ENCODE assay signal across 12 cellular contexts in the genomic region with DNA sequence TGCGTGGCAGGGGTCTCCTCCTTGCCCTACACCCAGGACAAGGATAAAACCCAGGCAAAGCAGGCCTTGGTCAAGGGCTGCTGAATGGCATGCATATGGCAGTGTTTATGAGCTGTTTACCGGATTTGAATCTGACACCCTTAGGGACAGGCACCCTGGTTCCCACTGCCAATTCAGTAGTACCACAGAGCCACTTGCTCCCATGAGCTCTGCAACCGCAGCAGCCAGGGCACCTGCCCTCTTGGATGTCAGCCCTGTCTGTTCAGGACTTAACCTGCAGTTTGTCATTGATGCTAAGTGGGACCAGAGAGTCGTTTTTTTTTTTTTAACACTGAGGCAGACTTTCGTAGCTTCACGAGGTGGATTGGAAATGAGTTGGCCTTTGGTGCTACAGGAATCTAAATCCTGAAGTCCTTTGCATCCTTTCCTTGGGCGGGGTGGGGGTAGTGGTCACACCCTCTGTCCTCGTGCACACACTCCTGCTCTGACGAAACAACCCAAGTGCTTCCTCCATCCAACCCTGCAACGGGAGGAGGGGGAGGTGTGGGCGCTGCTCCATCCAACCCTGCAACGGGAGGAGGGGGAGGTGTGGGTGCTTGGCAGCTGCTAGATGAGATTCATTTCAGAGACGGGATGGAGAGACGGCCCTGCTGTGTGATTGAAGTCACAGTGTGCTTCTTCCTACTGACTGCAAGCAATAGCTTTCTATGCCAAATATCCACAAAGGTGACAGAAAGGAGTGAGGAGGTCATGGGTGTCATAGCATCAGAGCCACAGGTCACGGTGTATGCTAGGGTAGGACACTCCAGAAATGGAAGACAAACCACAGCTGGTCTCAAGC.
A peak's percentile ranks its signal among the peaks of the same experiment; 100 is the strongest.
DNase-seq lines count a peak whose midpoint lies in the region; ATAC-seq and TF ChIP-seq lines count a peak whose summit lies in the region.
"Had no signal": no experiment of that assay in that cellular context is flagged by ENCODE, and none has a peak within 500 bp of the region (broad histone marks: within the 10 kb centered on the region; RNA-seq: fewer than 3 reads in every experiment).

No MANE protein-coding gene starts in this region.

- H3K36me3 ChIP-seq in stomach (peaks cover 0 to 13% (median 1%) of the 10 kb centered on the region in 4 donors), A673 (ENCODE audit: insufficient read depth, low read length, poor library complexity, severe bottlenecking) (no peaks in the 10 kb centered on the region)
- H3K36me3 ChIP-seq: breast epithelium had no signal

- POLR2A ChIA-PET in A673 (lab: Charles Lee; ENCODE audit: low non-redundant PET), result no interaction called here

- H3K9me3 ChIP-seq in stomach (no peaks in the 10 kb centered on the region), A673 (ENCODE audit: low read depth, low read length, poor library complexity, severe bottlenecking) (no peaks in the 10 kb centered on the region)
- H3K9me3 ChIP-seq: breast epithelium had no signal

- peaks cover 9% of the 10 kb centered on the region for H3K9me3 Mint-ChIP-seq in glutamatergic neuron (ENCODE audit: unreplicated experiment)

- BruUV-seq in A673 (replicated peaks; lab: Mats Ljungman, UMichigan), result no TSS peak

- peaks cover 0 to 26% (median 3%) of the 10 kb centered on the region in 4 donors for H3K4me1 ChIP-seq in stomach
- H3K4me1 ChIP-seq in A673 (ENCODE audit: insufficient read depth, low read length, poor library complexity, severe bottlenecking), result no peaks in the 10 kb centered on the region
- H3K4me1 ChIP-seq: breast epithelium had no signal

- 43 to 62% (median 60%) methylated on average over 14 to 15 of the region's 15 CpGs for WGBS in stomach, 5 donors

- TF ChIP-seq EP300 in stomach (IDR thresholded peaks at IDR 0.05), result no peak

- intact Hi-C loops in stomach (cut with DNase I; ENCODE audit: low total_unique reads) (no loop called here), A673 (cut with micrococcal nuclease; ENCODE audit: unreplicated experiment) (no loop called here)

- peak overlapping the region in 3 of 5 donors; percentile 60 to 64 (median 61) for H3K27ac ChIP-seq in stomach
- H3K27ac ChIP-seq in A673 (ENCODE audit: low read depth, low read length, poor library complexity, severe bottlenecking), result no peak overlapping the region
- H3K27ac ChIP-seq: breast epithelium had no signal

- peak overlapping the region; percentile 8 for H3K4me3 Mint-ChIP-seq in glutamatergic neuron (ENCODE audit: unreplicated experiment)

- no peak for ATAC-seq in HG02610 (IDR thresholded peaks at IDR 0.05; ENCODE audit: unreplicated experiment)

- H3K27me3 Mint-ChIP-seq in glutamatergic neuron (ENCODE audit: unreplicated experiment), result peaks cover 14% of the 10 kb centered on the region

- H3K4me3 ChIP-seq in stomach, result no peak overlapping the region
- H3K4me3 ChIP-seq in A673 (ENCODE audit: low read depth, low read length, poor library complexity, severe bottlenecking), result no peak overlapping the region
- H3K4me3 ChIP-seq: breast epithelium had no signal

- no peaks in the 10 kb centered on the region for H3K36me3 Mint-ChIP-seq in glutamatergic neuron (ENCODE audit: unreplicated experiment)

- H3K4me1 Mint-ChIP-seq in glutamatergic neuron (ENCODE audit: low read depth, unreplicated experiment), result peaks cover 36% of the 10 kb centered on the region

- CTCF ChIA-PET in A673 (lab: Charles Lee), result no interaction called here

- H3K27ac Mint-ChIP-seq in glutamatergic neuron (ENCODE audit: unreplicated experiment), result peak overlapping the region; percentile 86

- H3K27me3 ChIP-seq in stomach (no peaks in the 10 kb centered on the region), A673 (replicated peaks; ENCODE audit: insufficient read depth, low read depth, low read length, poor library complexity) (no peaks in the 10 kb centered on the region)
- H3K27me3 ChIP-seq: breast epithelium had no signal

- TF ChIP-seq CTCF in glutamatergic neuron (IDR thresholded peaks at IDR 0.05; ENCODE audit: partially characterized antibody, unreplicated experiment) (no peak), stomach (IDR thresholded peaks at IDR 0.05) (no peak), A673 (conservative IDR thresholded peaks at IDR 0.05; ENCODE audit: low read depth, low read length) (no peak)

- TF ChIP-seq POLR2A in stomach (IDR thresholded peaks at IDR 0.05), result no peak

- DNase-seq in NCI-H1092 (lab: John Stamatoyannopoulos, UW) (peak; percentile 59), NCI-H510A (lab: John Stamatoyannopoulos, UW) (peak; percentile 79), glutamatergic neuron (peak; percentile 68), stomach (no peak), A673 (ENCODE audit: low spot score) (no peak)
- no peak for DNase-seq in stimulated activated CD8-positive, alpha-beta memory T cell treated with anti-CD3 and anti-CD28 coated beads, Interleukin-4, amount 100 ng/mL, for 48 hours
- no peak for DNase-seq in stimulated activated naive CD4-positive, alpha-beta T cell treated with Interleukin-2 at 50 U/mL for 16 hours (lab: John Stamatoyannopoulos, UW)
- DNase-seq: activated naive CD4-positive, alpha-beta T cell treated with Interleukin-2 at 50 U/mL for 16 hours; Karpas-422; small intestine had no signal

Comparison
In these comparisons a context has a peak if more than half of its experiments do, and no peak if none do; other contexts are left out.
1. DNase-seq: peak in NCI-H1092 (single experiment), NCI-H510A (single experiment) and glutamatergic neuron (single experiment); none in stomach (single experiment), stimulated activated CD8-positive, alpha-beta memory T cell treated with anti-CD3 and anti-CD28 coated beads, Interleukin-4, amount 100 ng/mL, for 48 hours (single experiment), A673 (single experiment) and stimulated activated naive CD4-positive, alpha-beta T cell treated with Interleukin-2 at 50 U/mL for 16 hours (single experiment).